Comparison of ENCODE assay signal across 19 cellular contexts in genomic region chr1:32863516-32864245, GRCh38. TPM values are rescaled to one million over a fixed set of nuclear protein-coding genes. Genes with fewer than 3 reads are reported as not detected.
"Had no signal": no experiment of that assay in that cellular context is flagged by ENCODE, and none has a peak within 500 bp of the region (broad histone marks: within the 10 kb centered on the region; RNA-seq: fewer than 3 reads in every experiment).

No MANE protein-coding gene starts in this region.

- H3K4me1 ChIP-seq: pancreas, vagina had no signal

- DNase-seq: activated CD4-positive, alpha-beta T cell treated with anti-CD3 and anti-CD28 coated beads for 36 hours; activated CD8-positive, alpha-beta memory T cell treated with anti-CD3 and anti-CD28 coated beads, Interleukin-2, amount 50 U/mL, for 48 hours; activated CD8-positive, alpha-beta T cell treated with anti-CD3 and anti-CD28 coated beads for 36 hours; activated naive CD4-positive, alpha-beta T cell; activated naive CD8-positive, alpha-beta T cell treated with anti-CD3 and anti-CD28 coated beads, Interleukin-2, amount 50 U/mL, for 24 hours; activated T-cell treated with anti-CD3 and anti-CD28 coated beads, Interleukin-2, amount 50 U/mL, for 72 hours; esophagus squamous epithelium; midbrain; pancreas; T-helper 1 cell had no signal

- H3K4me3 ChIP-seq: cardiac muscle cell, esophagus squamous epithelium, lung, pancreas, SK-N-MC, tibial nerve, vagina had no signal

- H3K27me3 ChIP-seq: cardiac muscle cell, esophagus squamous epithelium, pancreas, tibial nerve, vagina had no signal

- H3K27ac ChIP-seq: cardiac muscle cell, esophagus squamous epithelium, pancreas, SK-N-MC, tibial nerve, vagina, VCaP had no signal

- H3K9me3 ChIP-seq: esophagus squamous epithelium, pancreas, tibial nerve, vagina had no signal

- H3K36me3 ChIP-seq: pancreas had no signal

- ATAC-seq: activated CD4-positive, alpha-beta T cell treated with anti-CD3 and anti-CD28 coated beads for 36 hours; activated CD8-positive, alpha-beta T cell treated with anti-CD3 and anti-CD28 coated beads for 36 hours; activated naive CD8-positive, alpha-beta T cell treated with anti-CD3 and anti-CD28 coated beads, Interleukin-2, amount 50 U/mL, for 24 hours; activated T-cell treated with anti-CD3 and anti-CD28 coated beads, Interleukin-2, amount 50 U/mL, for 72 hours; pancreas; stimulated activated memory B cell treated with anti-CD40 and anti-IgM and Interleukin-4, amounts not matched to agents 10 μg/mL and 1 μg/mL and 100 μg/mL, for 72 hours had no signal

RNA-seq across cellular contexts. Expression of gene FNDC5, which starts 7.0 kb away (rescaled TPM):
- total RNA-seq: activated CD4-positive, alpha-beta T cell treated with anti-CD3 and anti-CD28 coated beads for 36 hours; activated CD8-positive, alpha-beta T cell treated with anti-CD3 and anti-CD28 coated beads for 36 hours; activated T-cell treated with anti-CD3 and anti-CD28 coated beads, Interleukin-2, amount 50 U/mL, for 72 hours had no signal

RNA-seq across cellular contexts. Expression of gene HPCA, which starts 22.6 kb away (rescaled TPM):
- total RNA-seq: astrocyte, cardiac muscle cell, esophagus squamous epithelium, fibroblast of villous mesenchyme, tibial nerve, vagina had no signal
- polyA plus RNA-seq: cardiac muscle cell had no signal
